In the genomic region with DNA sequence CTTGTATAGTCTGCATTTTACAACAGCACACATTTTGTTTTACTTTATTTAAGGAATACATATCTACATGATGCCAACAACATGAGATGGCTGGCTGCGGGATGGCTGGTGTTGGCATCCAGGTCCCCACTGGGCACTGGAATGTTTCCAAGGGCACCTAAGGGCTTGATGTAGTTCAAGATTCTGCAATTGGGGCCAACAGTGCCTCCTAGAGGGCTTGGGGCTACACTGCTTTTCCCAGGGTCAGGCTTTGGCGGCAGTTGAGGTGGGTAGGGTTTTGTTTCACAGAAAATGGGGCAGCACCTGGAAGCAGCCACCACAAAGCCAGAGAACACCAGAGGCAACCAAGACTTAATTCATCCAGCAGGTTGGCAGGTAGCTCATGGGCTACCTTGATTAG, we compare ENCODE assay signal across 8 cellular contexts.
DNase-seq lines count a peak whose midpoint lies in the region; ATAC-seq and TF ChIP-seq lines count a peak whose summit lies in the region.

No MANE protein-coding gene starts in this region.

- peak; percentile 91 for TF ChIP-seq CTCF in endodermal cell (conservative IDR thresholded peaks at IDR 0.05)

- H3K4me3 ChIP-seq in endodermal cell (ENCODE audit: low read length): no peak overlapping the region

- H3K27me3 ChIP-seq in endodermal cell (ENCODE audit: control insufficient read depth, insufficient read depth, low read length, poor library complexity, severe bottlenecking): no peaks in the 10 kb centered on the region

- no peaks in the 10 kb centered on the region for H3K9me3 ChIP-seq in endodermal cell (ENCODE audit: control insufficient read depth, low read length)

- peaks cover 6% of the 10 kb centered on the region for H3K4me1 Mint-ChIP-seq in endodermal cell

- no peak overlapping the region for H3K27ac ChIP-seq in endodermal cell (ENCODE audit: low read depth, low read length)

- H3K36me3 Mint-ChIP-seq in endodermal cell (ENCODE audit: low read depth): no peaks in the 10 kb centered on the region

- no peaks in the 10 kb centered on the region for H3K4me1 ChIP-seq in endodermal cell (ENCODE audit: control insufficient read depth, insufficient read depth, low read length)

- WGBS in endodermal cell (ENCODE audit: insufficient coverage in 1 of 2, insufficient read length in 1 of 2), 2 experiments: 29 to 32% methylated on average over 1 to 2 of the region's 2 CpGs

- no peak overlapping the region for H3K27ac Mint-ChIP-seq in endodermal cell

- intact Hi-C loops in posterior vena cava (cut with DNase I): no loop called here

- no peaks in the 10 kb centered on the region for H3K36me3 ChIP-seq in endodermal cell (ENCODE audit: control insufficient read depth, insufficient read depth, low read length)

- H3K9ac ChIP-seq in endodermal cell (ENCODE audit: extremely low read depth, low read length, poor library complexity, severe bottlenecking): no peak overlapping the region

- H3K4me3 Mint-ChIP-seq in endodermal cell: no peak overlapping the region

- no peaks in the 10 kb centered on the region for H3K27me3 Mint-ChIP-seq in endodermal cell (ENCODE audit: insufficient read depth)

- peak; percentile 43 for DNase-seq in activated CD4-positive, alpha-beta T cell treated with anti-CD3 and anti-CD28 coated beads for 48 hours
- no peak for DNase-seq in activated CD4-positive, alpha-beta T cell treated with anti-CD3 and anti-CD28 coated beads, Interleukin-2, amount 50 U/mL, for 4 hours
- DNase-seq in NCI-H69 (lab: John Stamatoyannopoulos, UW) (peak; percentile 12), endodermal cell (peak; percentile 91), posterior vena cava (ENCODE audit: low spot score) (no peak), NCI-H128 (lab: John Stamatoyannopoulos, UW; ENCODE audit: unreplicated experiment) (no peak)
- peak; percentile 1 to 15 for DNase-seq in stimulated activated CD4-positive, alpha-beta T cell treated with anti-CD3 and anti-CD28 coated beads, Interleukin-4, amount 100 ng/mL, for 48 hours (ENCODE audit: low read depth in 2 of 2)

- ATAC-seq in HG03442 (IDR thresholded peaks at IDR 0.05; ENCODE audit: unreplicated experiment): no peak

- no peaks in the 10 kb centered on the region for H3K9me3 Mint-ChIP-seq in endodermal cell

Comparison
In these comparisons a context has a peak if more than half of its experiments do, and no peak if none do; other contexts are left out.
1. DNase-seq: peak in activated CD4-positive, alpha-beta T cell treated with anti-CD3 and anti-CD28 coated beads for 48 hours (single experiment), NCI-H69 (single experiment), endodermal cell (single experiment) and stimulated activated CD4-positive, alpha-beta T cell treated with anti-CD3 and anti-CD28 coated beads, Interleukin-4, amount 100 ng/mL, for 48 hours (2 of 2); none in activated CD4-positive, alpha-beta T cell treated with anti-CD3 and anti-CD28 coated beads, Interleukin-2, amount 50 U/mL, for 4 hours (0 of 2), posterior vena cava (single experiment) and NCI-H128 (single experiment).